Comparison of ENCODE assay signal across 18 cellular contexts in the genomic region with DNA sequence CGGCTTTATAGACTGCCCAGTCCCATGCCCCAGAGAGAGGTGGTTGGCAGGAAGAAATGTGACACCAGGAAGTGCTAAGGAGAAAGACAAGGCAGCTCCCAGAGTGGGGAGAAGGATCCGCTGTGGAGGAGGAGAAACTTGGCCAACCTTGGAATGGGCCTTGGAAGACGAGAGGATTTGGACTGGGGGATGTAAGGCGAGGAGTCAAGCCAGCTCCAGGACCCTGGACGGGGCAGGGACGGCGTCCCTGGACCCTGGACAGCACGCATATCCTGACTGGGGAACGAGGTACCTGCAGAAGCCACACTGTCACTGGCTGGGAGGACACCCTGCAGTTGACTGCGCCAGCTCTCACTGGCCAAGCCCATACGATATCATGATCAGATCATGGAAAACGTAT.
DNase-seq lines count a peak whose midpoint lies in the region; ATAC-seq and TF ChIP-seq lines count a peak whose summit lies in the region.
"Had no signal": no experiment of that assay in that cellular context is flagged by ENCODE, and none has a peak within 500 bp of the region (broad histone marks: within the 10 kb centered on the region; RNA-seq: fewer than 3 reads in every experiment).

No MANE protein-coding gene starts in this region.

- intact Hi-C loops in natural killer cell (cut with micrococcal nuclease) = no loop called here

- TF ChIP-seq CTCF in natural killer cell (IDR thresholded peaks at IDR 0.05) (no peak), OCI-LY1 (IDR thresholded peaks at IDR 0.05; ENCODE audit: low read length) (no peak)

- H3K79me2 ChIP-seq in OCI-LY1 (ENCODE audit: insufficient read depth, low read length) = peaks cover 36% of the 10 kb centered on the region

- H3K27ac Mint-ChIP-seq in natural killer cell treated with Interleukin-12 subunit alpha and Interleukin-12 subunit beta and Interleukin-15 and Interleukin-18, amount 100 ng/mL, for 72 hours = peak overlapping the region; percentile 13 to 60
- peak overlapping the region in 1 of 2 donors; percentile 58 for H3K27ac Mint-ChIP-seq in natural killer cell
- H3K27ac Mint-ChIP-seq in effector memory CD8-positive, alpha-beta T cell = peak overlapping the region; percentile 33 to 82
- peak overlapping the region; percentile 33 for H3K27ac Mint-ChIP-seq in stimulated activated naive B cell treated with anti-CD40 and anti-IgM and Interleukin-4, amounts not matched to agents 10 μg/mL and 1 μg/mL and 100 μg/mL, for 72 hours

- H4K20me1 ChIP-seq in OCI-LY1 (ENCODE audit: insufficient read depth, low read length) = no peaks in the 10 kb centered on the region

- no peaks in the 10 kb centered on the region for H3K27me3 ChIP-seq in OCI-LY1 (ENCODE audit: insufficient read depth, low read length)

- ATAC-seq in natural killer cell treated with Interleukin-12 subunit alpha and Interleukin-12 subunit beta and Interleukin-15 and Interleukin-18, amount 100 ng/mL, for 72 hours = no peak
- ATAC-seq in natural killer cell = no peak
- ATAC-seq in effector memory CD8-positive, alpha-beta T cell (replicated peaks) = no peak
- no peak for ATAC-seq in stimulated activated naive B cell treated with anti-CD40 and anti-IgM and Interleukin-4, amounts not matched to agents 10 μg/mL and 1 μg/mL and 100 μg/mL, for 72 hours (replicated peaks)
- ATAC-seq in left lobe of liver = no peak
- ATAC-seq: Panc1 had no signal

- H3K9me2 ChIP-seq in OCI-LY1 (ENCODE audit: low read depth, low read length) = no peaks in the 10 kb centered on the region

- no peak overlapping the region for H3K4me3 Mint-ChIP-seq in natural killer cell treated with Interleukin-12 subunit alpha and Interleukin-12 subunit beta and Interleukin-15 and Interleukin-18, amount 100 ng/mL, for 72 hours
- no peak overlapping the region for H3K4me3 Mint-ChIP-seq in natural killer cell
- H3K4me3 Mint-ChIP-seq in effector memory CD8-positive, alpha-beta T cell = no peak overlapping the region
- H3K4me3 Mint-ChIP-seq in stimulated activated naive B cell treated with anti-CD40 and anti-IgM and Interleukin-4, amounts not matched to agents 10 μg/mL and 1 μg/mL and 100 μg/mL, for 72 hours = no peak overlapping the region
- H3K4me3 Mint-ChIP-seq: CD4-positive, alpha-beta T cell had no signal

- H3F3A ChIP-seq in OCI-LY1 (ENCODE audit: insufficient read depth, low read length) = no peaks in the 10 kb centered on the region

- H3K27ac ChIP-seq in OCI-LY1 (ENCODE audit: low read depth, low read length, poor library complexity, severe bottlenecking) = peak overlapping the region; percentile 17

- H3K9ac ChIP-seq in OCI-LY1 (ENCODE audit: low read length) = no peak overlapping the region

- peaks cover 60% of the 10 kb centered on the region for H3K4me1 ChIP-seq in OCI-LY1 (ENCODE audit: insufficient read depth, low read length, severe bottlenecking)

- H3K4me3 ChIP-seq in OCI-LY1 (ENCODE audit: low read depth, low read length, poor library complexity, severe bottlenecking) = no peak overlapping the region
- H3K4me3 ChIP-seq: HAP-1 had no signal

- no peaks in the 10 kb centered on the region for H3K36me3 Mint-ChIP-seq in natural killer cell treated with Interleukin-12 subunit alpha and Interleukin-12 subunit beta and Interleukin-15 and Interleukin-18, amount 100 ng/mL, for 72 hours
- H3K36me3 Mint-ChIP-seq in natural killer cell = no peaks in the 10 kb centered on the region
- peaks cover 13% of the 10 kb centered on the region for H3K36me3 Mint-ChIP-seq in effector memory CD8-positive, alpha-beta T cell (ENCODE audit: insufficient read depth)
- H3K36me3 Mint-ChIP-seq in stimulated activated naive B cell treated with anti-CD40 and anti-IgM and Interleukin-4, amounts not matched to agents 10 μg/mL and 1 μg/mL and 100 μg/mL, for 72 hours = peaks cover 52 to 53% of the 10 kb centered on the region in 2 donors

- peaks cover 46 to 53% of the 10 kb centered on the region in 2 donors for H3K4me1 Mint-ChIP-seq in natural killer cell treated with Interleukin-12 subunit alpha and Interleukin-12 subunit beta and Interleukin-15 and Interleukin-18, amount 100 ng/mL, for 72 hours (ENCODE audit: low read depth in 2 of 2)
- H3K4me1 Mint-ChIP-seq in natural killer cell = peaks cover 35 to 48% of the 10 kb centered on the region in 2 donors
- peaks cover 39 to 50% of the 10 kb centered on the region in 2 donors for H3K4me1 Mint-ChIP-seq in effector memory CD8-positive, alpha-beta T cell (ENCODE audit: low read depth in 2 of 2)
- peaks cover 49 to 87% of the 10 kb centered on the region in 2 donors for H3K4me1 Mint-ChIP-seq in stimulated activated naive B cell treated with anti-CD40 and anti-IgM and Interleukin-4, amounts not matched to agents 10 μg/mL and 1 μg/mL and 100 μg/mL, for 72 hours

- no peak overlapping the region for H2AFZ ChIP-seq in OCI-LY1 (ENCODE audit: low read length)

- H3K9me3 Mint-ChIP-seq in natural killer cell treated with Interleukin-12 subunit alpha and Interleukin-12 subunit beta and Interleukin-15 and Interleukin-18, amount 100 ng/mL, for 72 hours = peaks cover 3% of the 10 kb centered on the region
- H3K9me3 Mint-ChIP-seq in natural killer cell = no peaks in the 10 kb centered on the region
- peaks cover 0 to 2% of the 10 kb centered on the region in 2 donors for H3K9me3 Mint-ChIP-seq in effector memory CD8-positive, alpha-beta T cell
- peaks cover 0 to 4% of the 10 kb centered on the region in 2 donors for H3K9me3 Mint-ChIP-seq in stimulated activated naive B cell treated with anti-CD40 and anti-IgM and Interleukin-4, amounts not matched to agents 10 μg/mL and 1 μg/mL and 100 μg/mL, for 72 hours
- H3K9me3 Mint-ChIP-seq: CD4-positive, alpha-beta T cell had no signal

- H3K9me3 ChIP-seq in OCI-LY1 (ENCODE audit: low read length) = no peaks in the 10 kb centered on the region
- H3K9me3 ChIP-seq: HAP-1 had no signal

- H3K36me3 ChIP-seq in OCI-LY1 (ENCODE audit: insufficient read depth, low read length) = peaks cover 70% of the 10 kb centered on the region
- H3K36me3 ChIP-seq: HAP-1 had no signal

- no peak for DNase-seq in natural killer cell treated with Interleukin-12 subunit alpha and Interleukin-12 subunit beta and Interleukin-15 and Interleukin-18, amount 100 ng/mL, for 72 hours (ENCODE audit: low spot score)
- no peak for DNase-seq in natural killer cell
- no peak for DNase-seq in effector memory CD8-positive, alpha-beta T cell
- no peak for DNase-seq in stimulated activated naive B cell treated with anti-CD40 and anti-IgM and Interleukin-4, amounts not matched to agents 10 μg/mL and 1 μg/mL and 100 μg/mL, for 72 hours
- DNase-seq in left lobe of liver (ENCODE audit: low spot score) = no peak
- no peak for DNase-seq in DMS153 treated with DMSO at 0.1 percent for 48 hours (lab: John Stamatoyannopoulos, UW; ENCODE audit: unreplicated experiment)
- DNase-seq: ACHN; AML-193; CD4-positive, alpha-beta T cell; DMS79; NCI-H1105; NCI-H1694; NCI-H2107; NCI-H226; NCI-H524 treated with DMSO at 0.1 percent for 48 hours had no signal

- H3K4me2 ChIP-seq in OCI-LY1 (ENCODE audit: low read length) = no peak overlapping the region

- no peaks in the 10 kb centered on the region for H3K27me3 Mint-ChIP-seq in natural killer cell treated with Interleukin-12 subunit alpha and Interleukin-12 subunit beta and Interleukin-15 and Interleukin-18, amount 100 ng/mL, for 72 hours
- H3K27me3 Mint-ChIP-seq in natural killer cell (ENCODE audit: low read depth in 2 of 2) = no peaks in the 10 kb centered on the region
- no peaks in the 10 kb centered on the region for H3K27me3 Mint-ChIP-seq in effector memory CD8-positive, alpha-beta T cell
- no peaks in the 10 kb centered on the region for H3K27me3 Mint-ChIP-seq in stimulated activated naive B cell treated with anti-CD40 and anti-IgM and Interleukin-4, amounts not matched to agents 10 μg/mL and 1 μg/mL and 100 μg/mL, for 72 hours
- H3K27me3 Mint-ChIP-seq: CD4-positive, alpha-beta T cell had no signal
